8 cellular contexts compared by ENCODE assay signal in the genomic region with DNA sequence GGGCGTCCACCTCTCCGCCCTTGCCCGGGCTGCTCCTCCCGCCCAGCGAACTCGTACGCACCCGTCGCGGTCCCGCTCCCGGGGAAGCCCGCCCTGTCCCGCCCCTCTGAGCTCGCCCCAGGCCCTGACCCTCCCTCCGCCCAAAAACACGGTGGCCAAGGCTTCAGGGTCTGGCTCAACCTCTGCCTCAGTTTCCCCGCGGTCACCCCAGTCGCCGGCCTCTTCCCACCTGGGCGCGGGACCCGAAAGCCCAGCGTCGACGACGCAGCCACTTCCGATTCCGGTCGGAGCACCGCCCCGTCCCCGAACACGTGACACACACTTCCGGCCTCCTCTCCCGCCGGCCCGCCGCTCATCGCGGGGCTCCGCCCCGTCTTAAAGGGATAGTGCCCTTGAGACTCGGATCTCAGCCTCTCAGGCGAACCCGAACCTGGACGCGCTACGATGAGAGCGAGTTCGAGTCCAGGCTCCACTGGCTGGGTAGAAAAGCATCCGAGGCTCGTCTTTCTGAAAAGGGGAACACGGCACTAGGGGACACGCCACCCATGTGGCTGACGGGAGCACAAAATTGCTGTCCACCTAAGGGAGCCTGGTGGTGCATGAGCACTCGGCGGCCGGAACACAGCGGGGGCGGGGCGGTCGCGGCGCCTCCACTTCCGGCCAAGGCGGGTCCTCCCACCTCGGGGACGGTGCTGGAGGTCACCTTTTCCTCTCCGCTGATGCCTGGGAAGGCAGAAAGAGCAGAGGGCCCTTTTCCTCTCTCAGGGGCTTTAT. TPM values are rescaled to one million over a fixed set of nuclear protein-coding genes. Genes with fewer than 3 reads are reported as not detected.
A peak's percentile ranks its signal among the peaks of the same experiment; 100 is the strongest.
DNase-seq lines count a peak whose midpoint lies in the region; ATAC-seq, FAIRE-seq and TF ChIP-seq lines count a peak whose summit lies in the region.

A gene (minus strand): TSS at position 282 of the 774 bp plus-strand sequence. CDS start 312 bp downstream, outside the sequence.

- FAIRE-seq in A549 (lab: Jason Lieb, UNC): peak; percentile 51

- TF ChIP-seq CTCF in A549 (IDR thresholded peaks at IDR 0.05) (no peak), VCaP (conservative IDR thresholded peaks at IDR 0.05) (no peak)

- peak; percentile 50 for TF ChIP-seq POLR2A in A549 (IDR thresholded peaks at IDR 0.05; ENCODE audit: low read length)

- TF ChIP-seq RAD21 in A549 (conservative IDR thresholded peaks at IDR 0.05 in 1 of 2, IDR thresholded peaks at IDR 0.05 in 1 of 2): no peak

- CTCF ChIA-PET in A549 (lab: Yijun Ruan, JAX): no interaction called here

- H3K27ac ChIP-seq in A549: peak within 1 kb of the TSS; percentile 88 to 95
- peak within 1 kb of the TSS; percentile 61 for H3K27ac ChIP-seq in VCaP
- peak within 1 kb of the TSS; percentile 45 to 92 (median 85) for H3K27ac ChIP-seq in skin epidermis

- POLR2A ChIA-PET in A549 (lab: Yijun Ruan, JAX): no interaction called here

- in situ Hi-C loops in T47D (cut with HindIII; ENCODE audit: low pct_unique_long_range_greater_than_20kb, low sequenced_read_pairs): no loop called here

- no peak for TF ChIP-seq EP300 in A549 (IDR thresholded peaks at IDR 0.05)

- H3K4me3 ChIP-seq in A549 (peak within 1 kb of the TSS; percentile 95), skin epidermis (peak within 1 kb of the TSS; percentile 64 to 100 (median 98))

- 2% methylated on average over 31 of the region's 71 CpGs for WGBS in A549 (ENCODE audit: missing lambda C conversion rate)

- peaks cover 11% of the 10 kb centered on the region; the same call in 2 of the 3 replicates for H3K4me1 ChIP-seq in A549

- peak within 1 kb of the TSS; percentile 90 for H3K4me2 ChIP-seq in A549

- no peaks in the 10 kb centered on the region for H3K9me3 ChIP-seq in A549

- ATAC-seq in A549 (peak; percentile 89 to 95), GM18867 (IDR thresholded peaks at IDR 0.05; ENCODE audit: unreplicated experiment) (peak; percentile 88), HG03103 (IDR thresholded peaks at IDR 0.05; ENCODE audit: low read depth, unreplicated experiment) (peak; percentile 70)

- DNase-seq in A549 (ENCODE audit: low read depth in 1 of 2, low spot score in 1 of 2) (peak; percentile 84 to 93), NCI-H2227 (lab: John Stamatoyannopoulos, UW; ENCODE audit: unreplicated experiment) (peak; percentile 95), T47D (ENCODE audit: low read depth in 1 of 2, low spot score in 1 of 2) (peak; percentile 94 to 95), iPS-NIHi11 (ENCODE audit: low spot score) (peak; percentile 96)

TF ChIP-seq in A549, 52 proteins besides CTCF, POLR2A, EP300 and RAD21:
- TF ChIP-seq, protein P1, sequence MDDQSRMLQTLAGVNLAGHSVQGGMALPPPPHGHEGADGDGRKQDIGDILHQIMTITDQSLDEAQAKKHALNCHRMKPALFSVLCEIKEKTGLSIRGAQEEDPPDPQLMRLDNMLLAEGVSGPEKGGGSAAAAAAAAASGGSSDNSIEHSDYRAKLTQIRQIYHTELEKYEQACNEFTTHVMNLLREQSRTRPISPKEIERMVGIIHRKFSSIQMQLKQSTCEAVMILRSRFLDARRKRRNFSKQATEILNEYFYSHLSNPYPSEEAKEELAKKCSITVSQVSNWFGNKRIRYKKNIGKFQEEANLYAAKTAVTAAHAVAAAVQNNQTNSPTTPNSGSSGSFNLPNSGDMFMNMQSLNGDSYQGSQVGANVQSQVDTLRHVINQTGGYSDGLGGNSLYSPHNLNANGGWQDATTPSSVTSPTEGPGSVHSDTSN (IDR thresholded peaks at IDR 0.05): peak; percentile 66
- TF ChIP-seq, protein P2, sequence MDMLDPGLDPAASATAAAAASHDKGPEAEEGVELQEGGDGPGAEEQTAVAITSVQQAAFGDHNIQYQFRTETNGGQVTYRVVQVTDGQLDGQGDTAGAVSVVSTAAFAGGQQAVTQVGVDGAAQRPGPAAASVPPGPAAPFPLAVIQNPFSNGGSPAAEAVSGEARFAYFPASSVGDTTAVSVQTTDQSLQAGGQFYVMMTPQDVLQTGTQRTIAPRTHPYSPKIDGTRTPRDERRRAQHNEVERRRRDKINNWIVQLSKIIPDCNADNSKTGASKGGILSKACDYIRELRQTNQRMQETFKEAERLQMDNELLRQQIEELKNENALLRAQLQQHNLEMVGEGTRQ (IDR thresholded peaks at IDR 0.05): peak; percentile 92
- no peak for TF ChIP-seq POLR2AphosphoS2 (conservative IDR thresholded peaks at IDR 0.05; ENCODE audit: low read length)
- TF ChIP-seq NPAS2 (CRISPR knock-in tag; IDR thresholded peaks at IDR 0.05; ENCODE audit: borderline replicate concordance): no peak
- TF ChIP-seq CHD4 (IDR thresholded peaks at IDR 0.05; ENCODE audit: borderline replicate concordance): peak; percentile 38; the same call in 1 of the 2 replicates
- TF ChIP-seq HDAC2 (IDR thresholded peaks at IDR 0.05): 0 out of 2 replicates have a peak, but pooled peaks have one; percentile 29
- TF ChIP-seq HOXB5 (CRISPR knock-in tag; IDR thresholded peaks at IDR 0.05): peak; percentile 43; the same call in 1 of the 2 replicates
- TF ChIP-seq FOXS1 (CRISPR knock-in tag; IDR thresholded peaks at IDR 0.05): no peak
- TF ChIP-seq, protein P3, sequence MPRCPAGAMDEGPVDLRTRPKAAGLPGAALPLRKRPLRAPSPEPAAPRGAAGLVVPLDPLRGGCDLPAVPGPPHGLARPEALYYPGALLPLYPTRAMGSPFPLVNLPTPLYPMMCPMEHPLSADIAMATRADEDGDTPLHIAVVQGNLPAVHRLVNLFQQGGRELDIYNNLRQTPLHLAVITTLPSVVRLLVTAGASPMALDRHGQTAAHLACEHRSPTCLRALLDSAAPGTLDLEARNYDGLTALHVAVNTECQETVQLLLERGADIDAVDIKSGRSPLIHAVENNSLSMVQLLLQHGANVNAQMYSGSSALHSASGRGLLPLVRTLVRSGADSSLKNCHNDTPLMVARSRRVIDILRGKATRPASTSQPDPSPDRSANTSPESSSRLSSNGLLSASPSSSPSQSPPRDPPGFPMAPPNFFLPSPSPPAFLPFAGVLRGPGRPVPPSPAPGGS (IDR thresholded peaks at IDR 0.05): peak; percentile 51; the same call in 1 of the 3 replicates
- no peak for TF ChIP-seq NFE2L2 (conservative IDR thresholded peaks at IDR 0.05; ENCODE audit: low read length)
- TF ChIP-seq KDM1A (IDR thresholded peaks at IDR 0.05; ENCODE audit: low read depth): peak; percentile 68
- TF ChIP-seq, protein P4, sequence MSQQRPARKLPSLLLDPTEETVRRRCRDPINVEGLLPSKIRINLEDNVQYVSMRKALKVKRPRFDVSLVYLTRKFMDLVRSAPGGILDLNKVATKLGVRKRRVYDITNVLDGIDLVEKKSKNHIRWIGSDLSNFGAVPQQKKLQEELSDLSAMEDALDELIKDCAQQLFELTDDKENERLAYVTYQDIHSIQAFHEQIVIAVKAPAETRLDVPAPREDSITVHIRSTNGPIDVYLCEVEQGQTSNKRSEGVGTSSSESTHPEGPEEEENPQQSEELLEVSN (IDR thresholded peaks at IDR 0.05; ENCODE audit: borderline replicate concordance, low read depth): peak; percentile 92
- TF ChIP-seq, protein P5, sequence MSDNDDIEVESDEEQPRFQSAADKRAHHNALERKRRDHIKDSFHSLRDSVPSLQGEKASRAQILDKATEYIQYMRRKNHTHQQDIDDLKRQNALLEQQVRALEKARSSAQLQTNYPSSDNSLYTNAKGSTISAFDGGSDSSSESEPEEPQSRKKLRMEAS (IDR thresholded peaks at IDR 0.05): peak; percentile 86
- TF ChIP-seq ZSCAN20 (CRISPR knock-in tag; IDR thresholded peaks at IDR 0.05): 0 out of 2 replicates have a peak, but pooled peaks have one; percentile 22
- peak; percentile 34 to 66; a peak in 2 of 5 replicates for TF ChIP-seq JUN (IDR thresholded peaks at IDR 0.05)
- no peak for TF ChIP-seq FOSB (CRISPR knock-in tag; IDR thresholded peaks at IDR 0.05)
- TF ChIP-seq EHMT2 (IDR thresholded peaks at IDR 0.05; ENCODE audit: low read depth): no peak

RNA-seq across cellular contexts. Expression of the gene that starts here (rescaled TPM):
- polyA plus RNA-seq in A549 (2011; rRNA removed) (6.5 and 8.2 TPM in 2 replicates), A549 (2017; fragmentation: RNase III; extraction: RNeasy Plus Mini Kit Qiagen cat#74134 plus additional on column Dnase treatment) (17.1 to 20.7 TPM (median 18.9 TPM) in 3 replicates)
- 21.1 and 30.9 TPM in 2 replicates for polyA plus RNA-seq in A549 (2012; cell fraction: cytosol; rRNA removed)
- polyA plus RNA-seq in A549 (2012; cell fraction: nucleus; rRNA removed): 25.1 and 28.4 TPM in 2 replicates
- polyA minus RNA-seq in A549 (2011; rRNA and poly(A)+ RNA removed): 5.0 and 6.4 TPM in 2 replicates

Comparison
In these comparisons a context has a peak if more than half of its experiments do, and no peak if none do; other contexts are left out.
1. Peak in every context shown above with its lines: DNase-seq, ATAC-seq, H3K4me3 ChIP-seq and H3K27ac ChIP-seq.